ENCODE assay signal across 13 cellular contexts in the genomic region with DNA sequence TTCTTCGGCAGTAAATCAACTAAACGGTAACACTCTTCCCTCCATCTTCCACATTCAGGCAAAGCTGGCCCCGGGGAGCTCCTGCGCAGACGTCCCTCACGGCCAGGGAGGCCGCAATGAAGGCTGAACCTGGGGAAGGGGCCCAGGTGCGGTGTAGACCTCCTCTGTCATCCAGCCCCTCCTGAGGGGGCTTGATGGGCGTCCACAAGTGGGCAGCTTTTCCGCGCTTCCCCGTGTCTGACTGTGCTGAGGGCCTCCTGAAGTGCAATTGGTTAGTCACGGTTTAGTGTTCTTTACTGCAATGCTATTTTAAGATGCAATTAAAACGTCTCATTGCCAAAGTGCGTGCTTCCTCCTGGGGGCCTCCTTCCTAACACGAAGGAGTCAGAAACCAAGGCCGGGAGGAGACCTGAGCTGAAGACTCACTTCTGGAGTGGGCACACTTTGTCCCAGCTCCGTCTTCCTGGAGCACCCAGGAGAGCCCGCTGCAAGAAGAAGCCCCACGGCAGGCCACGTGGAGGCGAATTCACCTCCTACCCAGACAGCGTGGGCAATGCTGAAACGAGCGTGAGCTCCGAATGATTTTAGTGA.
DNase-seq lines count a peak whose midpoint lies in the region; ATAC-seq, FAIRE-seq and TF ChIP-seq lines count a peak whose summit lies in the region.
"Had no signal": no experiment of that assay in that cellular context is flagged by ENCODE, and none has a peak within 500 bp of the region (broad histone marks: within the 10 kb centered on the region; RNA-seq: fewer than 3 reads in every experiment).

No MANE protein-coding gene starts in this region.

- H3K9me3 ChIP-seq in right lobe of liver (no peaks in the 10 kb centered on the region), HepG2 (ENCODE audit: low read length) (no peaks in the 10 kb centered on the region), right cardiac atrium (ENCODE audit: control insufficient read depth, low read length) (no peaks in the 10 kb centered on the region), aorta (ENCODE audit: control insufficient read depth, low read length) (no peaks in the 10 kb centered on the region)

- ATAC-seq in right lobe of liver (no peak), HepG2 (no peak), right cardiac atrium (no peak), aorta (ENCODE audit: low FRiP score) (no peak)
- no peak for ATAC-seq in activated CD8-positive, alpha-beta T cell treated with anti-CD3 and anti-CD28 coated beads, Interleukin-2, amount 10 ng/mL, durations not matched to agents 7 days and 5 days

- H3K4me3 Mint-ChIP-seq in activated CD8-positive, alpha-beta T cell treated with anti-CD3 and anti-CD28 coated beads, Interleukin-2, amount 10 ng/mL, durations not matched to agents 7 days and 5 days, result no peak overlapping the region
- H3K4me3 Mint-ChIP-seq: activated T-helper 1 cell treated with anti-CD3 and anti-CD28 coated beads, Interleukin-12 subunit alpha, Interleukin-12 subunit beta, Interleukin-2, Interleukin-4 antibody, amounts not matched to agents 30 ng/mL and 10 ng/mL and 1 ng/mL, durations not matched to agents 14 hours and 24 hours and 36 hours had no signal

- no peaks in the 10 kb centered on the region for H3K79me2 ChIP-seq in HepG2 (ENCODE audit: insufficient read depth, low read length)

- H2AFZ ChIP-seq in HepG2 (ENCODE audit: low read length), result no peak overlapping the region

- POLR2A ChIA-PET in HepG2 (lab: Yijun Ruan, JAX), result no interaction called here
- POLR2A ChIA-PET in activated CD8-positive, alpha-beta T cell treated with anti-CD3 and anti-CD28 coated beads, Interleukin-2, amount 10 ng/mL, durations not matched to agents 7 days and 5 days (lab: Charles Lee), result no interaction called here

- 88% methylated on average over 13 of the region's 26 CpGs for WGBS in right lobe of liver (ENCODE audit: insufficient coverage, low coverage, low lambda C conversion rate, missing lambda C conversion rate)
- 98% methylated on average over 20 of the region's 26 CpGs for WGBS in HepG2 (ENCODE audit: low lambda C conversion rate)
- 81% methylated on average over 26 of the region's 26 CpGs for WGBS in right cardiac atrium
- 86 to 88% methylated on average over 26 of the region's 26 CpGs for WGBS in aorta, 2 donors

- TF ChIP-seq POLR2A in right lobe of liver (IDR thresholded peaks at IDR 0.05) (no peak), HepG2 (IDR thresholded peaks at IDR 0.05; ENCODE audit: insufficient read depth in 1 of 2, low read depth in 2 of 2, low read length in 2 of 2) (no peak)

- no peaks in the 10 kb centered on the region for H3K4me1 Mint-ChIP-seq in activated CD8-positive, alpha-beta T cell treated with anti-CD3 and anti-CD28 coated beads, Interleukin-2, amount 10 ng/mL, durations not matched to agents 7 days and 5 days (ENCODE audit: low read depth)

- in situ Hi-C loops in HepG2 (cut with HindIII; ENCODE audit: extremely low pct_ligation_motif_present, low pct_unique_long_range_greater_than_20kb), result no loop called here

- intact Hi-C loops in right lobe of liver (cut with DNase I) (no loop called here), HepG2 (cut with micrococcal nuclease; ENCODE audit: unreplicated experiment) (no loop called here), right cardiac atrium (cut with DNase I) (no loop called here), aorta (cut with DNase I) (no loop called here)

- TF ChIP-seq RAD21 in HepG2 (CRISPR knock-in tag; IDR thresholded peaks at IDR 0.05), result no peak

- BruUV-seq in HepG2 (replicated peaks; lab: Mats Ljungman, UMichigan), result no TSS peak

- H4K20me1 ChIP-seq in HepG2 (ENCODE audit: insufficient read depth, low read length), result no peaks in the 10 kb centered on the region

- no peaks in the 10 kb centered on the region for H3K9me3 Mint-ChIP-seq in activated CD8-positive, alpha-beta T cell treated with anti-CD3 and anti-CD28 coated beads, Interleukin-2, amount 10 ng/mL, durations not matched to agents 7 days and 5 days (ENCODE audit: insufficient read depth)
- H3K9me3 Mint-ChIP-seq: activated T-helper 1 cell treated with anti-CD3 and anti-CD28 coated beads, Interleukin-12 subunit alpha, Interleukin-12 subunit beta, Interleukin-2, Interleukin-4 antibody, amounts not matched to agents 30 ng/mL and 10 ng/mL and 1 ng/mL, durations not matched to agents 14 hours and 24 hours and 36 hours had no signal

- no peak for FAIRE-seq in HepG2 (lab: Jason Lieb, UNC)

- TF ChIP-seq EP300 in HepG2 (IDR thresholded peaks at IDR 0.05; ENCODE audit: low read depth in 2 of 2, low read length in 2 of 2), result no peak
- no peak for TF ChIP-seq EP300 in HepG2 (CRISPR knock-in tag; IDR thresholded peaks at IDR 0.05; ENCODE audit: borderline replicate concordance)

- no peak overlapping the region for H3K9ac ChIP-seq in HepG2 (ENCODE audit: insufficient read depth, low read depth, low read length)

- DNase-seq in right lobe of liver, result peak in 2 of 3 donors; percentile 11 to 33
- DNase-seq in HepG2 (ENCODE audit: low spot score), result no peak
- DNase-seq in SIG-M5 treated with dmso at 0.1 percent for 504 hours (lab: John Stamatoyannopoulos, UW; ENCODE audit: unreplicated experiment), result peak; percentile 88
- DNase-seq in right cardiac atrium, result peak in 2 of 3 donors; percentile 4 to 35
- DNase-seq in aorta, result peak; percentile 32 to 55
- DNase-seq in NCI-H446 (lab: John Stamatoyannopoulos, UW), result no peak
- no peak for DNase-seq in activated CD8-positive, alpha-beta T cell treated with anti-CD3 and anti-CD28 coated beads, Interleukin-2, amount 10 ng/mL, durations not matched to agents 7 days and 5 days
- DNase-seq in NCI-H2107 treated with DMSO at 0.1 percent for 48 hours (lab: John Stamatoyannopoulos, UW; ENCODE audit: unreplicated experiment), result no peak
- DNase-seq: AML-193; mesendoderm; NCI-H1436; NK-92 treated with Interleukin-12 subunit alpha and Interleukin-12 subunit beta, amount 100 ng/mL, for 24 hours had no signal

- H3K27me3 Mint-ChIP-seq in activated CD8-positive, alpha-beta T cell treated with anti-CD3 and anti-CD28 coated beads, Interleukin-2, amount 10 ng/mL, durations not matched to agents 7 days and 5 days (ENCODE audit: low read depth), result no peaks in the 10 kb centered on the region

- H3K36me3 Mint-ChIP-seq in activated CD8-positive, alpha-beta T cell treated with anti-CD3 and anti-CD28 coated beads, Interleukin-2, amount 10 ng/mL, durations not matched to agents 7 days and 5 days (ENCODE audit: low read depth), result no peaks in the 10 kb centered on the region

- H3K27me3 ChIP-seq in right lobe of liver, result no peaks in the 10 kb centered on the region
- no peaks in the 10 kb centered on the region for H3K27me3 ChIP-seq in HepG2 (ENCODE audit: control insufficient read depth in 1 of 2, insufficient read depth in 2 of 2, low read length in 2 of 2)
- no peaks in the 10 kb centered on the region for H3K27me3 ChIP-seq in right cardiac atrium (ENCODE audit: control insufficient read depth, insufficient read depth)
- no peaks in the 10 kb centered on the region for H3K27me3 ChIP-seq in aorta (ENCODE audit: control insufficient read depth in 1 of 2, insufficient read depth in 2 of 2, low read length in 1 of 2)

- H3K4me2 ChIP-seq in HepG2 (ENCODE audit: low read depth, low read length), result no peak overlapping the region

- CTCF ChIA-PET in HepG2 (lab: Yijun Ruan, JAX; ENCODE audit: low intra/inter-chr PET ratio, low total read pairs), result no interaction called here
- CTCF ChIA-PET in activated CD8-positive, alpha-beta T cell treated with anti-CD3 and anti-CD28 coated beads, Interleukin-2, amount 10 ng/mL, durations not matched to agents 7 days and 5 days (lab: Charles Lee), result no interaction called here

- no peak overlapping the region for H3K4me3 ChIP-seq in right lobe of liver
- H3K4me3 ChIP-seq in HepG2 (replicated peaks in 1 of 3; ENCODE audit: insufficient read depth in 1 of 3, low read depth in 2 of 3, low read length in 3 of 3), result no peak overlapping the region
- no peak overlapping the region for H3K4me3 ChIP-seq in right cardiac atrium (ENCODE audit: low read length)
- H3K4me3 ChIP-seq in aorta (ENCODE audit: low read length in 2 of 2), result no peak overlapping the region

- H3K27ac Mint-ChIP-seq in activated CD8-positive, alpha-beta T cell treated with anti-CD3 and anti-CD28 coated beads, Interleukin-2, amount 10 ng/mL, durations not matched to agents 7 days and 5 days, result no peak overlapping the region
- H3K27ac Mint-ChIP-seq: activated T-helper 1 cell treated with anti-CD3 and anti-CD28 coated beads, Interleukin-12 subunit alpha, Interleukin-12 subunit beta, Interleukin-2, Interleukin-4 antibody, amounts not matched to agents 30 ng/mL and 10 ng/mL and 1 ng/mL, durations not matched to agents 14 hours and 24 hours and 36 hours had no signal

- TF ChIP-seq CTCF in right lobe of liver (IDR thresholded peaks at IDR 0.05) (no peak), HepG2 (CRISPR knock-in tag; IDR thresholded peaks at IDR 0.05) (no peak)

- H3K4me1 ChIP-seq in right lobe of liver (peaks cover 0 to 13% (median 6%) of the 10 kb centered on the region in 4 donors), HepG2 (ENCODE audit: insufficient read depth, low read length) (peaks cover 14% of the 10 kb centered on the region), right cardiac atrium (ENCODE audit: control insufficient read depth, insufficient read depth, low read length) (no peaks in the 10 kb centered on the region), aorta (ENCODE audit: control insufficient read depth in 1 of 2, insufficient read depth in 2 of 2, low read length in 2 of 2) (no peaks in the 10 kb centered on the region)

- peak overlapping the region in 1 of 3 donors; percentile 68 for H3K27ac ChIP-seq in right lobe of liver
- H3K27ac ChIP-seq in HepG2 (ENCODE audit: extremely low read length, insufficient read depth, low read length), result no peak overlapping the region
- no peak overlapping the region for H3K27ac ChIP-seq in right cardiac atrium (ENCODE audit: low read length)
- no peak overlapping the region for H3K27ac ChIP-seq in aorta (ENCODE audit: low read depth in 1 of 2, low read length in 2 of 2)

- no peaks in the 10 kb centered on the region for H3K36me3 ChIP-seq in right lobe of liver
- H3K36me3 ChIP-seq in HepG2 (replicated peaks in 1 of 2; ENCODE audit: control insufficient read depth in 1 of 2, insufficient read depth in 2 of 2, low read length in 2 of 2), result peaks cover 1 to 4% of the 10 kb centered on the region in 2 experiments; a peak in 1 of 5 replicates
- H3K36me3 ChIP-seq in aorta (ENCODE audit: control insufficient read depth in 1 of 2, insufficient read depth in 2 of 2, low read length in 1 of 2), result no peaks in the 10 kb centered on the region

TF ChIP-seq in HepG2, 621 proteins besides CTCF, POLR2A, EP300 and RAD21 (continues in another document):
- no peak for TF ChIP-seq CREM (IDR thresholded peaks at IDR 0.05)
- TF ChIP-seq CREM (CRISPR knock-in tag; IDR thresholded peaks at IDR 0.05), result no peak
- TF ChIP-seq TARDBP (CRISPR knock-in tag; IDR thresholded peaks at IDR 0.05), result no peak

Comparison
In these comparisons a context has a peak if more than half of its experiments do, and no peak if none do; other contexts are left out.
1. DNase-seq: peak in right lobe of liver (2 of 3), SIG-M5 treated with dmso at 0.1 percent for 504 hours (single experiment), right cardiac atrium (2 of 3) and aorta (2 of 2); none in HepG2 (single experiment), NCI-H446 (0 of 2), activated CD8-positive, alpha-beta T cell treated with anti-CD3 and anti-CD28 coated beads, Interleukin-2, amount 10 ng/mL, durations not matched to agents 7 days and 5 days (single experiment) and NCI-H2107 treated with DMSO at 0.1 percent for 48 hours (single experiment).